ENCODE assay signal across 2 cellular contexts in the genomic region with DNA sequence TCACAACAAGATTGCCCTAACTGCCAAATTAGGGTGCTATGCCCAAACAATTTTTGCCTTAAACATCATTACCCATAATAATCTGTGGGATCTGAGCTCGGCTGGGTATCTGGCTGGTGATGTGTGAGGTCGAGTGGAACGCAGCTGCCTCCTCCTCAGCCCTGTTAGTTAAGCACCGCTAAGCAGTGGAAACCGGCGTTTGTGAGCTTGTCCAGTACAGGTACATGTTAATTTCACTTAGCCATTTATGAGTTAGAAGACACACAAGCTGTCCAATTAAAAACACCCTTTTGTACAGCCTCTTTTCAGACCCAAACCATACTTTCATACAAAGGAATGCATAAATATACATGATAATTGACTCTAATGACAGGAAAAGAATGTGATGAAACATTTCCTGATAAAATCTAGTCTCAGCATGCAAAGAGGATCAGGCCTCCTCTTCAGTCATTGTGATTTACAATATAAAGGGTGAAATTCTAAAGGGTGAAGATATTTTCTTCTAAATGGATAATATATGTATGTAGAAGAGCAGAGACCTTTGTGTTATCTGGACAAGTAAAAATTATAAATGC.
TF ChIP-seq lines count a peak whose summit lies in the region.

No MANE protein-coding gene starts in this region.

TF ChIP-seq in H1, 55 proteins besides CTCF, POLR2A, EP300 and RAD21:
- TF ChIP-seq SAP30 (IDR thresholded peaks at IDR 0.05; ENCODE audit: insufficient read depth, insufficient replicate concordance, low read length) (no peak), CBX5 (IDR thresholded peaks at IDR 0.05; ENCODE audit: low read depth, low read length) (no peak), KDM1A (IDR thresholded peaks at IDR 0.05; ENCODE audit: borderline replicate concordance, low read length) (no peak), YY1 (IDR thresholded peaks at IDR 0.05; ENCODE audit: low read depth, low read length) (no peak)
TF ChIP-seq in H1: peak in this region for 0.

TF ChIP-seq in neural cell, 6 proteins besides CTCF, POLR2A, EP300 and RAD21:
- TF ChIP-seq EZH2 (IDR thresholded peaks at IDR 0.05; ENCODE audit: borderline replicate concordance, insufficient read depth, low read length, poor library complexity, severe bottlenecking) = no peak
- TF ChIP-seq, protein P1, sequence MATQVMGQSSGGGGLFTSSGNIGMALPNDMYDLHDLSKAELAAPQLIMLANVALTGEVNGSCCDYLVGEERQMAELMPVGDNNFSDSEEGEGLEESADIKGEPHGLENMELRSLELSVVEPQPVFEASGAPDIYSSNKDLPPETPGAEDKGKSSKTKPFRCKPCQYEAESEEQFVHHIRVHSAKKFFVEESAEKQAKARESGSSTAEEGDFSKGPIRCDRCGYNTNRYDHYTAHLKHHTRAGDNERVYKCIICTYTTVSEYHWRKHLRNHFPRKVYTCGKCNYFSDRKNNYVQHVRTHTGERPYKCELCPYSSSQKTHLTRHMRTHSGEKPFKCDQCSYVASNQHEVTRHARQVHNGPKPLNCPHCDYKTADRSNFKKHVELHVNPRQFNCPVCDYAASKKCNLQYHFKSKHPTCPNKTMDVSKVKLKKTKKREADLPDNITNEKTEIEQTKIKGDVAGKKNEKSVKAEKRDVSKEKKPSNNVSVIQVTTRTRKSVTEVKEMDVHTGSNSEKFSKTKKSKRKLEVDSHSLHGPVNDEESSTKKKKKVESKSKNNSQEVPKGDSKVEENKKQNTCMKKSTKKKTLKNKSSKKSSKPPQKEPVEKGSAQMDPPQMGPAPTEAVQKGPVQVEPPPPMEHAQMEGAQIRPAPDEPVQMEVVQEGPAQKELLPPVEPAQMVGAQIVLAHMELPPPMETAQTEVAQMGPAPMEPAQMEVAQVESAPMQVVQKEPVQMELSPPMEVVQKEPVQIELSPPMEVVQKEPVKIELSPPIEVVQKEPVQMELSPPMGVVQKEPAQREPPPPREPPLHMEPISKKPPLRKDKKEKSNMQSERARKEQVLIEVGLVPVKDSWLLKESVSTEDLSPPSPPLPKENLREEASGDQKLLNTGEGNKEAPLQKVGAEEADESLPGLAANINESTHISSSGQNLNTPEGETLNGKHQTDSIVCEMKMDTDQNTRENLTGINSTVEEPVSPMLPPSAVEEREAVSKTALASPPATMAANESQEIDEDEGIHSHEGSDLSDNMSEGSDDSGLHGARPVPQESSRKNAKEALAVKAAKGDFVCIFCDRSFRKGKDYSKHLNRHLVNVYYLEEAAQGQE (IDR thresholded peaks at IDR 0.05; ENCODE audit: borderline replicate concordance) = no peak
- TF ChIP-seq TAF1 (IDR thresholded peaks at IDR 0.05; ENCODE audit: low read depth) = no peak
- no peak for TF ChIP-seq POLR2AphosphoS5 (IDR thresholded peaks at IDR 0.05)
- no peak for TF ChIP-seq MXI1 (conservative IDR thresholded peaks at IDR 0.05; ENCODE audit: poor library complexity, severe bottlenecking)
- TF ChIP-seq SMC3 (conservative IDR thresholded peaks at IDR 0.05; ENCODE audit: poor library complexity) = no peak
